In the genomic region with DNA sequence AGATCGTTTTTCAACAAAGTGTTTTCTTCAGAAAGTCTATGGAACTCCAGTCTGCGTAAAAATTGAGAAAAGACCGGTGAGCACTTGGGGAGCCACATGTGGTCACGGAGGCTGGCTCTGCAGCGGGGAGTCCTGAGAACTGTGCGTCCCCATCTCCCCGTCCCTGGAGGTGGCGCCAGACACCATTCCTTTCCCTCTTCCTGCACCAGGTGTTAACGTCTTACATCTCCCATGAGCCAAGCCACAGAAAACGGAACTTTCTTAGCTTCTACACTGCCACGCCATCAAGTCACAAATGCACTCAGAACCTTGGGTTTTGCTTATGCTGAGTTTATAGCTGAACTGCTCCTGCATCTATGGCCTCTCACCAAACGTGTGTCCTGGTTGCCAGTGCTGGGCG, we compare ENCODE assay signal across 8 cellular contexts.
DNase-seq lines count a peak whose midpoint lies in the region; ATAC-seq and TF ChIP-seq lines count a peak whose summit lies in the region.

No MANE protein-coding gene starts in this region.

- no peak for TF ChIP-seq POLR2A in heart left ventricle (IDR thresholded peaks at IDR 0.05)

- peaks cover 0 to 33% (median 3%) of the 10 kb centered on the region in 9 donors for H3K36me3 ChIP-seq in heart left ventricle
- no peaks in the 10 kb centered on the region for H3K36me3 ChIP-seq in SU-DHL-6 (ENCODE audit: low read length)
- peaks cover 0 to 62% (median 25%) of the 10 kb centered on the region in 3 donors for H3K36me3 ChIP-seq in tibial artery

- H3K9ac ChIP-seq in SU-DHL-6 (ENCODE audit: low read length): no peak overlapping the region

- DNase-seq in heart left ventricle (peak in 1 of 5 donors; percentile 13), left ventricle myocardium superior (no peak), dorsolateral prefrontal cortex (no peak), tibial artery (no peak), amygdala (lab: John Stamatoyannopoulos, UW) (no peak)
- DNase-seq in stimulated activated CD4-positive, alpha-beta T cell treated with anti-CD3 and anti-CD28 coated beads, Interleukin-12 subunit alpha, Interleukin-12 subunit beta, amount 100 ng/mL, for 4 hours: peak; percentile 26

- no peaks in the 10 kb centered on the region for H3K9me2 ChIP-seq in SU-DHL-6 (replicated peaks; ENCODE audit: insufficient read depth, low read length)

- H3K27me3 ChIP-seq in heart left ventricle (no peaks in the 10 kb centered on the region), SU-DHL-6 (ENCODE audit: low read length) (no peaks in the 10 kb centered on the region), dorsolateral prefrontal cortex (no peaks in the 10 kb centered on the region), tibial artery (no peaks in the 10 kb centered on the region)

- no peaks in the 10 kb centered on the region for H3K79me2 ChIP-seq in SU-DHL-6 (ENCODE audit: insufficient read depth, low read length)

- ATAC-seq in heart left ventricle (peak in 1 of 4 donors; percentile 27), left ventricle myocardium superior (no peak), HG03432 (IDR thresholded peaks at IDR 0.05; ENCODE audit: unreplicated experiment) (peak; percentile 74)

- no peaks in the 10 kb centered on the region for H3F3A ChIP-seq in SU-DHL-6 (ENCODE audit: insufficient read depth)

- TF ChIP-seq CTCF in heart left ventricle (IDR thresholded peaks at IDR 0.05): peak in 8 of 12 donors; percentile 7 to 35 (median 24)
- TF ChIP-seq CTCF in SU-DHL-6 (IDR thresholded peaks at IDR 0.05; ENCODE audit: insufficient read depth, low read length, poor library complexity, severe bottlenecking): peak; percentile 28
- TF ChIP-seq CTCF in dorsolateral prefrontal cortex (IDR thresholded peaks at IDR 0.05 in 54 of 56, conservative IDR thresholded peaks at IDR 0.05 in 2 of 56; ENCODE audit: low read depth in 1 of 56, partially characterized antibody in 56 of 56): peak in 34 of 56 donors; percentile 8 to 48 (median 22)
- peak in 1 of 2 experiments; percentile 14 for TF ChIP-seq CTCF in tibial artery (IDR thresholded peaks at IDR 0.05)

- H3K27ac ChIP-seq in heart left ventricle: no peak overlapping the region
- no peak overlapping the region for H3K27ac ChIP-seq in SU-DHL-6 (ENCODE audit: low read depth, low read length)
- H3K27ac ChIP-seq in dorsolateral prefrontal cortex: no peak overlapping the region
- no peak overlapping the region for H3K27ac ChIP-seq in tibial artery

- H4K20me1 ChIP-seq in SU-DHL-6 (ENCODE audit: low read depth, low read length): no peaks in the 10 kb centered on the region

- no peaks in the 10 kb centered on the region for H3K9me3 ChIP-seq in heart left ventricle
- H3K9me3 ChIP-seq in SU-DHL-6 (ENCODE audit: insufficient read depth, low read length): no peaks in the 10 kb centered on the region
- no peaks in the 10 kb centered on the region for H3K9me3 ChIP-seq in tibial artery

- H3K4me2 ChIP-seq in SU-DHL-6 (ENCODE audit: low read depth, low read length, poor library complexity, severe bottlenecking): no peak overlapping the region

- intact Hi-C loops in heart left ventricle (cut with DNase I) (no loop called here), left ventricle myocardium superior (cut with micrococcal nuclease) (no loop called here), dorsolateral prefrontal cortex (cut with DNase I) (no loop called here), tibial artery (cut with DNase I; ENCODE audit: low total_unique reads) (no loop called here)

- H3K4me3 ChIP-seq in heart left ventricle (no peak overlapping the region), SU-DHL-6 (ENCODE audit: insufficient read depth, low read length, poor library complexity, severe bottlenecking) (no peak overlapping the region), dorsolateral prefrontal cortex (no peak overlapping the region), tibial artery (no peak overlapping the region)

- 73 to 77% (median 77%) methylated on average over 12 to 13 of the region's 13 CpGs for WGBS in heart left ventricle, 4 donors

- H3K4me1 ChIP-seq in heart left ventricle (peaks cover 0 to 2% (median 0%) of the 10 kb centered on the region in 12 donors), tibial artery (no peaks in the 10 kb centered on the region)

- no peak overlapping the region for H2AFZ ChIP-seq in SU-DHL-6 (ENCODE audit: low read depth, low read length, severe bottlenecking)
